8 cellular contexts compared by ENCODE assay signal in genomic region chr1:235012436-235013210, GRCh38.
DNase-seq lines count a peak whose midpoint lies in the region; ATAC-seq lines count a peak whose summit lies in the region.

No MANE protein-coding gene starts in this region.

- H3K36me3 Mint-ChIP-seq in central memory CD8-positive, alpha-beta T cell (ENCODE audit: insufficient read depth) = peaks cover 11% of the 10 kb centered on the region
- no peaks in the 10 kb centered on the region for H3K36me3 Mint-ChIP-seq in naive B cell

- H3K4me3 ChIP-seq in BLaER1 = 0 out of 2 replicates have a peak overlapping the region, but pooled peaks have one; percentile 37

- H3K9me3 Mint-ChIP-seq in central memory CD8-positive, alpha-beta T cell = no peaks in the 10 kb centered on the region
- no peaks in the 10 kb centered on the region for H3K9me3 Mint-ChIP-seq in naive B cell

- no peak for ATAC-seq in central memory CD8-positive, alpha-beta T cell (replicated peaks; ENCODE audit: extremely low read depth, poor library complexity, severe bottlenecking)
- ATAC-seq in naive B cell (ENCODE audit: low read depth in 2 of 2) (no peak), HG02763 (IDR thresholded peaks at IDR 0.05; ENCODE audit: unreplicated experiment) (no peak), HG02642 (IDR thresholded peaks at IDR 0.05; ENCODE audit: poor library complexity, unreplicated experiment) (no peak)

- H4K20me1 ChIP-seq in BLaER1 = no peaks in the 10 kb centered on the region

- DNase-seq in central memory CD8-positive, alpha-beta T cell (ENCODE audit: low spot score in 2 of 2) = peak in 1 of 2 donors; percentile 20
- DNase-seq in naive B cell (no peak), SW 1271 (lab: John Stamatoyannopoulos, UW) (no peak), kidney tubule cell (ENCODE audit: low spot score) (no peak)

- no peaks in the 10 kb centered on the region for H3K27me3 ChIP-seq in BLaER1

- peaks cover 72% of the 10 kb centered on the region for H3K4me1 ChIP-seq in BLaER1

- no peaks in the 10 kb centered on the region for H3K27me3 Mint-ChIP-seq in central memory CD8-positive, alpha-beta T cell
- H3K27me3 Mint-ChIP-seq in naive B cell = no peaks in the 10 kb centered on the region

- no peaks in the 10 kb centered on the region for H3K36me3 ChIP-seq in BLaER1
- no peaks in the 10 kb centered on the region for H3K36me3 ChIP-seq in KOPT-K1 (ENCODE audit: insufficient read depth, low read length)

- H3K27ac Mint-ChIP-seq in central memory CD8-positive, alpha-beta T cell (ENCODE audit: low read depth) = peak overlapping the region; percentile 99
- H3K27ac Mint-ChIP-seq in naive B cell = peak overlapping the region; percentile 98 to 100 (median 99)

- H3K27ac ChIP-seq in BLaER1 (peak overlapping the region; percentile 77), KOPT-K1 (ENCODE audit: low read depth, low read length, poor library complexity, severe bottlenecking) (peak overlapping the region; percentile 86)

- H3K4me1 Mint-ChIP-seq in central memory CD8-positive, alpha-beta T cell = peaks cover 46% of the 10 kb centered on the region
- H3K4me1 Mint-ChIP-seq in naive B cell = peaks cover 45 to 78% (median 52%) of the 10 kb centered on the region in 3 donors

- peak overlapping the region; percentile 84 for H3K4me2 ChIP-seq in BLaER1

- peak overlapping the region; percentile 80 for H3K4me3 Mint-ChIP-seq in central memory CD8-positive, alpha-beta T cell
- peak overlapping the region in 7 of 8 donors; percentile 58 to 94 (median 80) for H3K4me3 Mint-ChIP-seq in naive B cell

- peak overlapping the region; percentile 54; the same call in 1 of the 2 replicates for H3K9ac ChIP-seq in BLaER1

- peaks cover 4% of the 10 kb centered on the region; the same call in 1 of the 2 replicates for H3K9me3 ChIP-seq in BLaER1
- H3K9me3 ChIP-seq in KOPT-K1 (ENCODE audit: insufficient read depth, low read length, poor library complexity, severe bottlenecking) = peaks cover 4% of the 10 kb centered on the region
